ENCODE assay signal across 23 cellular contexts in the genomic region with DNA sequence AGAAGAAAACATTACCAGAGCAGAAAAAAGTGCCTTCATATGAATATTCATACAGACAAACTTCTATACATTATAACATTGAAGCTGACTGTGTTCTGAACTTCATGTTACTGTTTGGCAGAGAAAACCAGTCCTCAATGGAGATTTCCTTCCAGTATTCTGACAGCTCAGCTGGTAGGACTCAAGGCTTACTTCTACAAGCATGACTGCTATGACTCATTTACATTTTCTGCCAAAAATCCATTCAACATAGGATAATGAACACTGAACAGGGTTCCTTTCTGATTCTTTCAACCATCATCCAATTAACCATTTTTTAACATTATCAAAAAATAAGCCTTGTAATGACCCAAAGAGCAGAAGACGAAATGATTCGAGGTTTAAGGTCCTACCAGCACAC. TPM values are rescaled to one million over a fixed set of nuclear protein-coding genes. Genes with fewer than 3 reads are reported as not detected.
A peak's percentile ranks its signal among the peaks of the same experiment; 100 is the strongest.
DNase-seq lines count a peak whose midpoint lies in the region; ATAC-seq, FAIRE-seq and TF ChIP-seq lines count a peak whose summit lies in the region.
"Had no signal": no experiment of that assay in that cellular context is flagged by ENCODE, and none has a peak within 500 bp of the region (broad histone marks: within the 10 kb centered on the region; RNA-seq: fewer than 3 reads in every experiment).

No MANE protein-coding gene starts in this region.

- no peak for TF ChIP-seq CTCF in astrocyte (IDR thresholded peaks at IDR 0.05; ENCODE audit: insufficient read depth, low read depth, low read length)
- no peak for TF ChIP-seq CTCF in fibroblast of the aortic adventitia (IDR thresholded peaks at IDR 0.05; ENCODE audit: insufficient read depth, low read length)

- H3K9ac ChIP-seq in astrocyte (ENCODE audit: low read length): no peak overlapping the region

- H3K36me3 ChIP-seq in astrocyte (ENCODE audit: insufficient read depth, low read length): no peaks in the 10 kb centered on the region
- H3K36me3 ChIP-seq: neutrophil, SJSA1, thoracic aorta had no signal

- ATAC-seq in HG03432 (IDR thresholded peaks at IDR 0.05; ENCODE audit: unreplicated experiment) (no peak), HG03280 (IDR thresholded peaks at IDR 0.05; ENCODE audit: unreplicated experiment) (no peak)
- ATAC-seq: GM23338 had no signal

- no peaks in the 10 kb centered on the region for H3K36me3 Mint-ChIP-seq in astrocyte (ENCODE audit: low read depth, unreplicated experiment)

- no peak overlapping the region for H3K4me3 ChIP-seq in astrocyte (ENCODE audit: insufficient read depth, low read depth, low read length)
- no peak overlapping the region for H3K4me3 ChIP-seq in fibroblast of the aortic adventitia (ENCODE audit: low read depth, low read length)
- H3K4me3 ChIP-seq: coronary artery, GM23338, SJSA1, thoracic aorta had no signal

- no peaks in the 10 kb centered on the region for H3K79me2 ChIP-seq in astrocyte (ENCODE audit: insufficient read depth, low read length)

- H3K27ac ChIP-seq in astrocyte (ENCODE audit: low read depth, low read length): no peak overlapping the region
- H3K27ac ChIP-seq: coronary artery, neutrophil, SJSA1, thoracic aorta, VCaP had no signal

- no peak for FAIRE-seq in astrocyte (lab: Jason Lieb, UNC)
- FAIRE-seq: endometrium, HTR-8/SVneo had no signal

- peaks cover 26% of the 10 kb centered on the region for H3K27me3 Mint-ChIP-seq in astrocyte (ENCODE audit: low read depth, unreplicated experiment)

- H4K20me1 ChIP-seq in astrocyte (ENCODE audit: insufficient read depth, low read length): no peaks in the 10 kb centered on the region

- DNase-seq in HCEC 1CT (peak; percentile 45), astrocyte (ENCODE audit: low read depth) (peak; percentile 1), fibroblast of the aortic adventitia (ENCODE audit: low read depth) (peak; percentile 48), renal cortical epithelial cell (ENCODE audit: low read depth) (peak; percentile 45), amniotic stem cell (lab: John Stamatoyannopoulos, UW) (no peak)
- DNase-seq: activated CD4-positive, alpha-beta T cell treated with anti-CD3 and anti-CD28 coated beads, Interleukin-2, amount 50 U/mL, for 4 hours; activated naive CD4-positive, alpha-beta T cell; anterior cingulate cortex; COR-L47; Kasumi-1; NCI-H1105 treated with DMSO at 0.1 percent for 48 hours; NCI-H526 treated with DMSO at 0.1 percent for 48 hours; T-helper 2 cell had no signal

- no peaks in the 10 kb centered on the region for H3K9me3 Mint-ChIP-seq in astrocyte (ENCODE audit: unreplicated experiment)

- no peaks in the 10 kb centered on the region for H3K9me3 ChIP-seq in astrocyte (ENCODE audit: insufficient read depth, low read depth, low read length)
- H3K9me3 ChIP-seq: neutrophil, SJSA1, thoracic aorta had no signal

- H3K27ac Mint-ChIP-seq in astrocyte (ENCODE audit: unreplicated experiment): no peak overlapping the region
- H3K27ac Mint-ChIP-seq: GM23338 had no signal

- no peak overlapping the region for H3K4me2 ChIP-seq in astrocyte (ENCODE audit: low read length)
- H3K4me2 ChIP-seq: GM23338 had no signal

- no peak overlapping the region for H2AFZ ChIP-seq in astrocyte (ENCODE audit: low read depth, low read length)
- H2AFZ ChIP-seq: GM23338 had no signal

- H3K27me3 ChIP-seq in astrocyte (ENCODE audit: insufficient read depth, low read length): peaks cover 14% of the 10 kb centered on the region
- H3K27me3 ChIP-seq: SJSA1 had no signal

- no peaks in the 10 kb centered on the region for H3K4me1 ChIP-seq in astrocyte (ENCODE audit: insufficient read depth, low read length)
- H3K4me1 ChIP-seq: SJSA1 had no signal

- no peak overlapping the region for H3K4me3 Mint-ChIP-seq in astrocyte (ENCODE audit: unreplicated experiment)
- H3K4me3 Mint-ChIP-seq: GM23338 had no signal

- H3K4me1 Mint-ChIP-seq in astrocyte (ENCODE audit: low read depth, unreplicated experiment): no peaks in the 10 kb centered on the region

RNA-seq across cellular contexts. Expression of a gene that starts 25.4 kb away (rescaled TPM):
- total RNA-seq in astrocyte (0.11 TPM in 1 of 2 replicates, not detected in the other), fibroblast of the aortic adventitia (ENCODE audit: low replicate concordance) (not detected in 2 replicates), renal cortical epithelial cell (not detected in 2 replicates)
- total RNA-seq: SJSA1, thoracic aorta had no signal
